20 cellular contexts compared by ENCODE assay signal in genomic region chr9:33861917-33862453, GRCh38.
"Had no signal": no experiment of that assay in that cellular context is flagged by ENCODE, and none has a peak within 500 bp of the region (broad histone marks: within the 10 kb centered on the region; RNA-seq: fewer than 3 reads in every experiment).

No MANE protein-coding gene starts in this region.

- H3K4me3 Mint-ChIP-seq: activated CD4-positive, alpha-beta T cell treated with anti-CD3 and anti-CD28 coated beads, Interleukin-2, amount 10 ng/mL, durations not matched to agents 7 days and 5 days; activated CD8-positive, alpha-beta T cell treated with anti-CD3 and anti-CD28 coated beads, Interleukin-2, amount 10 ng/mL, durations not matched to agents 7 days and 5 days; stimulated activated naive CD8-positive, alpha-beta T cell treated with anti-CD3 and anti-CD28 coated beads, Interleukin-15, amount 100 ng/mL, for 72 hours had no signal

- ATAC-seq: activated CD8-positive, alpha-beta T cell treated with anti-CD3 and anti-CD28 coated beads, Interleukin-2, amount 10 ng/mL, durations not matched to agents 7 days and 5 days; left lung; psoas muscle; right cardiac atrium; stimulated activated naive CD8-positive, alpha-beta T cell treated with anti-CD3 and anti-CD28 coated beads, Interleukin-15, amount 100 ng/mL, for 72 hours; upper lobe of right lung had no signal

- H3K27ac ChIP-seq: brain microvascular endothelial cell, coronary artery, left lung, ovary, psoas muscle, suprapubic skin had no signal

- H3K4me3 ChIP-seq: coronary artery, left lung, ovary, psoas muscle, skin epidermis, suprapubic skin, upper lobe of right lung had no signal

- H3K27ac Mint-ChIP-seq: activated CD4-positive, alpha-beta T cell treated with anti-CD3 and anti-CD28 coated beads, Interleukin-2, amount 10 ng/mL, durations not matched to agents 7 days and 5 days; activated CD8-positive, alpha-beta T cell treated with anti-CD3 and anti-CD28 coated beads, Interleukin-2, amount 10 ng/mL, durations not matched to agents 7 days and 5 days; stimulated activated naive CD8-positive, alpha-beta T cell treated with anti-CD3 and anti-CD28 coated beads, Interleukin-15, amount 100 ng/mL, for 72 hours had no signal

- H3K27me3 ChIP-seq: brain microvascular endothelial cell, left lung, ovary, suprapubic skin, upper lobe of right lung had no signal

- H3K27me3 Mint-ChIP-seq: activated CD4-positive, alpha-beta T cell treated with anti-CD3 and anti-CD28 coated beads, Interleukin-2, amount 10 ng/mL, durations not matched to agents 7 days and 5 days; stimulated activated naive CD8-positive, alpha-beta T cell treated with anti-CD3 and anti-CD28 coated beads, Interleukin-15, amount 100 ng/mL, for 72 hours had no signal

- H3K9me3 Mint-ChIP-seq: activated CD4-positive, alpha-beta T cell treated with anti-CD3 and anti-CD28 coated beads, Interleukin-2, amount 10 ng/mL, durations not matched to agents 7 days and 5 days; stimulated activated naive CD8-positive, alpha-beta T cell treated with anti-CD3 and anti-CD28 coated beads, Interleukin-15, amount 100 ng/mL, for 72 hours had no signal

- H3K36me3 ChIP-seq: brain microvascular endothelial cell, left lung, ovary, suprapubic skin, upper lobe of right lung had no signal

- DNase-seq: activated CD4-positive, alpha-beta T cell treated with anti-CD3 and anti-CD28 coated beads, Interleukin-2, amount 10 ng/mL, durations not matched to agents 7 days and 5 days; activated CD8-positive, alpha-beta T cell treated with anti-CD3 and anti-CD28 coated beads, Interleukin-2, amount 10 ng/mL, durations not matched to agents 7 days and 5 days; activated effector memory CD4-positive, alpha-beta T cell treated with anti-CD3 and anti-CD28 coated beads, Interleukin-2, amount 50 U/mL, for 16 hours; activated naive CD4-positive, alpha-beta T cell treated with anti-CD3 and anti-CD28 coated beads, Interleukin-2, amount 50 U/mL, for 16 hours; activated T-cell treated with anti-CD3 and anti-CD28 coated beads, Interleukin-2, amount 50 U/mL, for 48 hours; aorta; brain microvascular endothelial cell; central memory CD4-positive, alpha-beta T cell; kidney; left lung; midbrain; ovary; psoas muscle; right cardiac atrium; stimulated activated CD4-positive, alpha-beta T cell treated with anti-CD3 and anti-CD28 coated beads, Interleukin-4, amount 100 ng/mL, for 1 hour; stimulated activated naive CD8-positive, alpha-beta T cell treated with anti-CD3 and anti-CD28 coated beads, Interleukin-15, amount 100 ng/mL, for 72 hours; upper lobe of right lung had no signal

- H3K9me3 ChIP-seq: left lung, ovary, psoas muscle, suprapubic skin, upper lobe of right lung had no signal
